Comparison of ENCODE assay signal across 10 cellular contexts in genomic region chr2:196182439-196183171, GRCh38. TPM values are rescaled to one million over a fixed set of nuclear protein-coding genes. Genes with fewer than 3 reads are reported as not detected.
DNase-seq lines count a peak whose midpoint lies in the region; ATAC-seq and TF ChIP-seq lines count a peak whose summit lies in the region.
"Had no signal": no experiment of that assay in that cellular context is flagged by ENCODE, and none has a peak within 500 bp of the region (broad histone marks: within the 10 kb centered on the region; RNA-seq: fewer than 3 reads in every experiment).

No MANE protein-coding gene starts in this region.

- in situ Hi-C loops in KBM-7 (cut with MboI; ENCODE audit: low pct_unique_long_range_greater_than_20kb, low sequenced_read_pairs) = no loop called here

- intact Hi-C loops in natural killer cell (cut with micrococcal nuclease) (loop anchor here (2.0 to 5.0 kb wide), 2 partner anchors 14 to 35 kb away; no protein-coding TSS in a partner anchor), left ventricle myocardium superior (cut with micrococcal nuclease) (no loop called here)

- H3K4me3 Mint-ChIP-seq in natural killer cell = peak overlapping the region; percentile 69

- no peak for TF ChIP-seq CTCF in natural killer cell (IDR thresholded peaks at IDR 0.05)

- H3K27me3 Mint-ChIP-seq in natural killer cell (ENCODE audit: low read depth in 2 of 2) = no peaks in the 10 kb centered on the region

- peaks cover 46 to 69% of the 10 kb centered on the region in 2 donors for H3K4me1 Mint-ChIP-seq in natural killer cell

- no peaks in the 10 kb centered on the region for H3K36me3 Mint-ChIP-seq in natural killer cell

- peak overlapping the region; percentile 90 to 98 for H3K27ac Mint-ChIP-seq in natural killer cell

- ATAC-seq in GM18907 (IDR thresholded peaks at IDR 0.05; ENCODE audit: unreplicated experiment) (peak; percentile 97), HG02642 (IDR thresholded peaks at IDR 0.05; ENCODE audit: poor library complexity, unreplicated experiment) (peak; percentile 90), natural killer cell (peak; percentile 75 to 82 (median 77)), left ventricle myocardium superior (no peak)
- ATAC-seq: right lobe of liver had no signal

- H3K9me3 Mint-ChIP-seq in natural killer cell = peaks cover 0 to 3% of the 10 kb centered on the region in 2 donors

- DNase-seq in NAMALWA (ENCODE audit: low spot score) (peak; percentile 42), natural killer cell (no peak), NCI-H1930 (lab: John Stamatoyannopoulos, UW) (no peak), KBM-7 (no peak), left ventricle myocardium superior (no peak)
- no peak for DNase-seq in stimulated activated CD4-positive, alpha-beta T cell treated with anti-CD3 and anti-CD28 coated beads, Interleukin-2, amount 100 ng/mL, for 48 hours
- DNase-seq: activated CD4-positive, CD25-positive, alpha-beta regulatory T cell; right lobe of liver had no signal

RNA-seq across cellular contexts. Expression of gene STK17B, which starts 11.2 kb away (rescaled TPM):
- total RNA-seq in natural killer cell = 100 to 1,000 TPM; 295 to 390 (median 380) TPM
- total RNA-seq in left ventricle myocardium superior = 7.2 TPM

Comparison
In these comparisons a context has a peak if more than half of its experiments do, and no peak if none do; other contexts are left out.
1. RNA of gene STK17B, which starts 11.2 kb away (total RNA-seq): 295 to 390 TPM in natural killer cell; 7.2 TPM in left ventricle myocardium superior (single experiment); every median in the first group is over 10 times any median in the second.